Comparison of ENCODE assay signal across 20 cellular contexts in genomic region chr16:31083081-31083480, GRCh38.
"Had no signal": no experiment of that assay in that cellular context is flagged by ENCODE, and none has a peak within 500 bp of the region (broad histone marks: within the 10 kb centered on the region; RNA-seq: fewer than 3 reads in every experiment).

No MANE protein-coding gene starts in this region.

- H3K9me3 ChIP-seq: suprapubic skin had no signal

- DNase-seq: activated CD4-positive, alpha-beta T cell treated with anti-CD3 and anti-CD28 coated beads, Interleukin-2, amount 10 ng/mL, durations not matched to agents 24 days and 14 days; activated naive CD4-positive, alpha-beta T cell; activated naive CD8-positive, alpha-beta T cell treated with anti-CD3 and anti-CD28 coated beads, Interleukin-2, amount 10 ng/mL, durations not matched to agents 7 days and 5 days; anterior cingulate cortex; brain microvascular endothelial cell; cortex of kidney; effector CD8-positive, alpha-beta T cell; foreskin fibroblast; glutamatergic neuron; kidney glomerular epithelial cell; left ventricle myocardium superior; natural killer cell; nucleus accumbens had no signal

- H3K4me1 Mint-ChIP-seq: WTC11 had no signal

- FAIRE-seq: endothelial cell of umbilical vein had no signal

- H3K27me3 ChIP-seq: brain microvascular endothelial cell, suprapubic skin had no signal

- H3K9me3 Mint-ChIP-seq: activated CD4-positive, alpha-beta T cell treated with anti-CD3 and anti-CD28 coated beads, Interleukin-2, amount 10 ng/mL, durations not matched to agents 24 days and 14 days; activated naive CD8-positive, alpha-beta T cell treated with anti-CD3 and anti-CD28 coated beads, Interleukin-2, amount 10 ng/mL, durations not matched to agents 7 days and 5 days; central memory CD8-positive, alpha-beta T cell; natural killer cell; stimulated activated naive CD8-positive, alpha-beta T cell treated with anti-CD3 and anti-CD28 coated beads, Interleukin-15, Interleukin-2, amounts not matched to agents 100 ng/mL and 50 ng/mL, for 24 hours; T-helper 1 cell treated with Interleukin-12 subunit alpha and Interleukin-12 subunit beta and Interleukin-4 antibody, amounts not matched to agents 30 μg/mL and 1 μg/mL, for 36 hours; type B pancreatic cell; WTC11 had no signal

- H3K27ac ChIP-seq: brain microvascular endothelial cell, suprapubic skin had no signal

- H3K4me3 Mint-ChIP-seq: activated CD4-positive, alpha-beta T cell treated with anti-CD3 and anti-CD28 coated beads, Interleukin-2, amount 10 ng/mL, durations not matched to agents 24 days and 14 days; activated naive CD8-positive, alpha-beta T cell treated with anti-CD3 and anti-CD28 coated beads, Interleukin-2, amount 10 ng/mL, durations not matched to agents 7 days and 5 days; central memory CD8-positive, alpha-beta T cell; natural killer cell; stimulated activated naive CD8-positive, alpha-beta T cell treated with anti-CD3 and anti-CD28 coated beads, Interleukin-15, Interleukin-2, amounts not matched to agents 100 ng/mL and 50 ng/mL, for 24 hours; T-helper 1 cell treated with Interleukin-12 subunit alpha and Interleukin-12 subunit beta and Interleukin-4 antibody, amounts not matched to agents 30 μg/mL and 1 μg/mL, for 36 hours; type B pancreatic cell; WTC11 had no signal

- H3K27ac Mint-ChIP-seq: activated CD4-positive, alpha-beta T cell treated with anti-CD3 and anti-CD28 coated beads, Interleukin-2, amount 10 ng/mL, durations not matched to agents 24 days and 14 days; activated naive CD8-positive, alpha-beta T cell treated with anti-CD3 and anti-CD28 coated beads, Interleukin-2, amount 10 ng/mL, durations not matched to agents 7 days and 5 days; stimulated activated naive CD8-positive, alpha-beta T cell treated with anti-CD3 and anti-CD28 coated beads, Interleukin-15, Interleukin-2, amounts not matched to agents 100 ng/mL and 50 ng/mL, for 24 hours; T-helper 1 cell treated with Interleukin-12 subunit alpha and Interleukin-12 subunit beta and Interleukin-4 antibody, amounts not matched to agents 30 μg/mL and 1 μg/mL, for 36 hours; WTC11 had no signal

- H3K27me3 Mint-ChIP-seq: activated CD4-positive, alpha-beta T cell treated with anti-CD3 and anti-CD28 coated beads, Interleukin-2, amount 10 ng/mL, durations not matched to agents 24 days and 14 days; activated naive CD8-positive, alpha-beta T cell treated with anti-CD3 and anti-CD28 coated beads, Interleukin-2, amount 10 ng/mL, durations not matched to agents 7 days and 5 days; central memory CD8-positive, alpha-beta T cell; stimulated activated naive CD8-positive, alpha-beta T cell treated with anti-CD3 and anti-CD28 coated beads, Interleukin-15, Interleukin-2, amounts not matched to agents 100 ng/mL and 50 ng/mL, for 24 hours; type B pancreatic cell had no signal

- H3K4me3 ChIP-seq: suprapubic skin had no signal
